Comparison of ENCODE assay signal across 22 cellular contexts in genomic region chr9:87406545-87407166, GRCh38.
DNase-seq lines count a peak whose midpoint lies in the region; ATAC-seq, FAIRE-seq and TF ChIP-seq lines count a peak whose summit lies in the region.
"Had no signal": no experiment of that assay in that cellular context is flagged by ENCODE, and none has a peak within 500 bp of the region (broad histone marks: within the 10 kb centered on the region; RNA-seq: fewer than 3 reads in every experiment).

No MANE protein-coding gene starts in this region.

- H3K36me3 ChIP-seq in bronchial epithelial cell (ENCODE audit: control insufficient read depth, insufficient read depth, low read length) (no peaks in the 10 kb centered on the region), right lobe of liver (no peaks in the 10 kb centered on the region), upper lobe of right lung (no peaks in the 10 kb centered on the region), BE2C (no peaks in the 10 kb centered on the region)
- H3K36me3 ChIP-seq: tibial artery had no signal

- CTCF ChIA-PET in HEK293T (lab: Yijun Ruan, JAX), result no interaction called here

- ATAC-seq in right lobe of liver (peak; percentile 78 to 88 (median 82)), upper lobe of right lung (peak; percentile 55), HG02678 (IDR thresholded peaks at IDR 0.05; ENCODE audit: unreplicated experiment) (no peak)
- ATAC-seq: K562, Panc1 had no signal

- H3K4me3 ChIP-seq in bronchial epithelial cell (ENCODE audit: low read depth, low read length), result no peak overlapping the region
- no peak overlapping the region for H3K4me3 ChIP-seq in right lobe of liver
- H3K4me3 ChIP-seq in upper lobe of right lung, result no peak overlapping the region
- no peak overlapping the region for H3K4me3 ChIP-seq in BE2C (ENCODE audit: low read depth, low read length)
- H3K4me3 ChIP-seq: K562, tibial artery had no signal

- intact Hi-C loops in right lobe of liver (cut with DNase I), result no loop called here
- intact Hi-C loops in upper lobe of right lung (cut with DNase I), result no loop called here

- DNase-seq in SIG-M5 treated with dmso at 0.1 percent for 504 hours (lab: John Stamatoyannopoulos, UW; ENCODE audit: unreplicated experiment) (peak; percentile 41), SIG-M5 (lab: John Stamatoyannopoulos, UW) (no peak), bronchial epithelial cell (ENCODE audit: low read depth) (peak; percentile 10), right lobe of liver (no peak), upper lobe of right lung (no peak), HEK293T (ENCODE audit: extremely low spot score) (no peak), BE2C (no peak)
- DNase-seq: activated CD4-positive, alpha-beta T cell treated with anti-CD3 and anti-CD28 coated beads for 4 hours; activated CD8-positive, alpha-beta memory T cell treated with anti-CD3 and anti-CD28 coated beads, Interleukin-2, amount 50 U/mL, for 4 hours; activated effector memory CD4-positive, alpha-beta T cell treated with anti-CD3 and anti-CD28 coated beads, Interleukin-2, amount 50 U/mL, for 16 hours; DMS79 treated with DMSO at 0.1 percent for 48 hours; effector CD8-positive, alpha-beta T cell; NCI-H1048; NCI-H774; SK-N-SH; stimulated activated naive CD4-positive, alpha-beta T cell had no signal

- FAIRE-seq in bronchial epithelial cell (lab: Jason Lieb, UNC), result no peak
- FAIRE-seq: A204.1, K562 had no signal

- TF ChIP-seq CTCF in bronchial epithelial cell (IDR thresholded peaks at IDR 0.05; ENCODE audit: insufficient read depth, low read length, severe bottlenecking), result no peak
- no peak for TF ChIP-seq CTCF in right lobe of liver (IDR thresholded peaks at IDR 0.05)
- no peak for TF ChIP-seq CTCF in upper lobe of right lung (IDR thresholded peaks at IDR 0.05)
- no peak for TF ChIP-seq CTCF in BE2C (IDR thresholded peaks at IDR 0.05; ENCODE audit: low read depth, low read length)

- H3K4me1 ChIP-seq in right lobe of liver (peaks cover 0 to 27% (median 12%) of the 10 kb centered on the region in 4 donors), upper lobe of right lung (peaks cover 15% of the 10 kb centered on the region), BE2C (no peaks in the 10 kb centered on the region)
- H3K4me1 ChIP-seq: tibial artery had no signal

- WGBS in right lobe of liver (ENCODE audit: insufficient coverage, low coverage, low lambda C conversion rate, missing lambda C conversion rate), result 39% methylated on average over 4 of the region's 4 CpGs

- POLR2A ChIA-PET in HEK293T (lab: Yijun Ruan, JAX), result no interaction called here

- H3K27me3 ChIP-seq in bronchial epithelial cell (ENCODE audit: control insufficient read depth, insufficient read depth, low read length) (no peaks in the 10 kb centered on the region), right lobe of liver (no peaks in the 10 kb centered on the region), upper lobe of right lung (no peaks in the 10 kb centered on the region), BE2C (no peaks in the 10 kb centered on the region)
- H3K27me3 ChIP-seq: tibial artery had no signal

- TF ChIP-seq POLR2A in right lobe of liver (IDR thresholded peaks at IDR 0.05), result no peak

- peak overlapping the region; percentile 42 to 90 (median 72) for H3K27ac ChIP-seq in right lobe of liver
- peak overlapping the region; percentile 32 for H3K27ac ChIP-seq in upper lobe of right lung
- H3K27ac ChIP-seq: C4-2B, tibial artery had no signal

- H3K9me3 ChIP-seq in right lobe of liver, result no peaks in the 10 kb centered on the region
- no peaks in the 10 kb centered on the region for H3K9me3 ChIP-seq in upper lobe of right lung
- H3K9me3 ChIP-seq in BE2C, result no peaks in the 10 kb centered on the region
- H3K9me3 ChIP-seq: SK-N-SH, tibial artery had no signal

TF ChIP-seq in HEK293T, 16 proteins besides CTCF, POLR2A, EP300 and RAD21:
- TF ChIP-seq CTBP1 (IDR thresholded peaks at IDR 0.05; ENCODE audit: borderline replicate concordance) (no peak), L3MBTL2 (conservative IDR thresholded peaks at IDR 0.05) (no peak), SP1 (IDR thresholded peaks at IDR 0.05) (no peak)

Comparison
In these comparisons a context has a peak if more than half of its experiments do, and no peak if none do; other contexts are left out.
1. DNase-seq: peak in SIG-M5 treated with dmso at 0.1 percent for 504 hours (single experiment) and bronchial epithelial cell (single experiment); none in SIG-M5 (single experiment), right lobe of liver (0 of 3), upper lobe of right lung (single experiment), HEK293T (single experiment) and BE2C (single experiment).